ENCODE assay signal across 7 cellular contexts in the genomic region with DNA sequence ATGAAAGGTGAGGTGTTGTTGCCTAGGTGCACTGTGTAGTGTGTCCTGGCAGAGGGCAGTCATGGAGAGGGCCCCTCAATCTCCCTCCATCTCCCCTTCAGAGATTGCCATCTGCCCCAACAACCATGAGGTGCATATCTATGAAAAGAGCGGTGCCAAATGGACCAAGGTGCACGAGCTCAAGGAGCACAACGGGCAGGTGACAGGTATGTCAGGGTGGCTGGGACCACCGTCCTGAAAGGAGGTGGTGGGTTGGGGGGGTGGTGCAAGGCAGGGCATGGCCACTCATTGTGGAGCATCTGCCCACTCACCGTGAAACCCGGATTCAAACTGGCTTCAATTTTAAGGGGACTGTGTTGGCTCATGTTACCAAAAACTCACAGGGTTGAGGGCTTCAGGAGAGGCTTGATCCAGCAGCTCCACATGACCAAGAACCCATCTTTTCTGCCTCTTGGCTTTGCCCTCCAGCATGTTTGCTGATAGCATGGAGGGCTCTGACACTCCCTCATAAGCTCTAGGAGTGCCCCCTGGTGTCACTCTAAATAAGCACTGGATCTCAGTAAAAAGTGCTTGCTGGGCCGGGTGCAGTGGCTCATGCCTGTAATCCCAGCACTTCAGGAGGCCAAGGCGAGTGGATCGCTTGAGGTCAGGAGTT. TPM values are rescaled to one million over a fixed set of nuclear protein-coding genes. Genes with fewer than 3 reads are reported as not detected.
A peak's percentile ranks its signal among the peaks of the same experiment; 100 is the strongest.
DNase-seq lines count a peak whose midpoint lies in the region; ATAC-seq and TF ChIP-seq lines count a peak whose summit lies in the region.

No MANE protein-coding gene starts in this region.

- H3K4me3 ChIP-seq in KMS-11 (IDR thresholded peaks at IDR 0.05; ENCODE audit: insufficient read depth, low read depth, low read length) (no peak overlapping the region), mucosa of descending colon (no peak overlapping the region)

- peak; percentile 56 for DNase-seq in GF-D8 (lab: John Stamatoyannopoulos, UW)
- peak; percentile 66 for DNase-seq in activated CD8-positive, alpha-beta T cell treated with anti-CD3 and anti-CD28 coated beads, Interleukin-2, amount 10 ng/mL, durations not matched to agents 7 days and 5 days
- peak in 1 of 3 donors; percentile 41 for DNase-seq in mucosa of descending colon

- no peaks in the 10 kb centered on the region for H3K27me3 Mint-ChIP-seq in activated CD8-positive, alpha-beta T cell treated with anti-CD3 and anti-CD28 coated beads, Interleukin-2, amount 10 ng/mL, durations not matched to agents 7 days and 5 days (ENCODE audit: low read depth)

- H3K4me1 ChIP-seq in KMS-11 (ENCODE audit: low read depth, poor library complexity, severe bottlenecking) = peaks cover 13% of the 10 kb centered on the region
- H3K4me1 ChIP-seq in mucosa of descending colon (ENCODE audit: low read depth) = peaks cover under 1% of the 10 kb centered on the region

- peak; percentile 75 for ATAC-seq in activated CD8-positive, alpha-beta T cell treated with anti-CD3 and anti-CD28 coated beads, Interleukin-2, amount 10 ng/mL, durations not matched to agents 7 days and 5 days
- ATAC-seq in mucosa of descending colon = peak; percentile 42
- no peak for ATAC-seq in GM18873 (IDR thresholded peaks at IDR 0.05; ENCODE audit: low FRiP score, unreplicated experiment)
- no peak for ATAC-seq in HG03139 (IDR thresholded peaks at IDR 0.05; ENCODE audit: unreplicated experiment)
- ATAC-seq in HG03521 (IDR thresholded peaks at IDR 0.05; ENCODE audit: unreplicated experiment) = no peak

- no peak overlapping the region for H2AFZ ChIP-seq in KMS-11 (ENCODE audit: low read depth)

- TF ChIP-seq CTCF in KMS-11 (conservative IDR thresholded peaks at IDR 0.05; ENCODE audit: low read depth, low read length) = peak; percentile 49
- TF ChIP-seq CTCF in mucosa of descending colon (IDR thresholded peaks at IDR 0.05) = no peak

- H3K27ac ChIP-seq in KMS-11 = no peak overlapping the region

- no peak overlapping the region for H3K4me2 ChIP-seq in KMS-11

- peaks cover 59% of the 10 kb centered on the region for H3K36me3 Mint-ChIP-seq in activated CD8-positive, alpha-beta T cell treated with anti-CD3 and anti-CD28 coated beads, Interleukin-2, amount 10 ng/mL, durations not matched to agents 7 days and 5 days (ENCODE audit: low read depth)

- no peak overlapping the region for H3K9ac ChIP-seq in KMS-11

- no peaks in the 10 kb centered on the region for H3K27me3 ChIP-seq in KMS-11 (ENCODE audit: insufficient read depth, low read depth)

- POLR2A ChIA-PET in activated CD8-positive, alpha-beta T cell treated with anti-CD3 and anti-CD28 coated beads, Interleukin-2, amount 10 ng/mL, durations not matched to agents 7 days and 5 days (lab: Charles Lee) = interaction anchor here (0.6 to 1.7 kb wide), 3 partner anchors 12 to 23 kb away, joined by 4 to 5 read pairs (median 5); no protein-coding TSS in a partner anchor

- no peaks in the 10 kb centered on the region for H3K9me3 Mint-ChIP-seq in activated CD8-positive, alpha-beta T cell treated with anti-CD3 and anti-CD28 coated beads, Interleukin-2, amount 10 ng/mL, durations not matched to agents 7 days and 5 days (ENCODE audit: insufficient read depth)

- H3K4me1 Mint-ChIP-seq in activated CD8-positive, alpha-beta T cell treated with anti-CD3 and anti-CD28 coated beads, Interleukin-2, amount 10 ng/mL, durations not matched to agents 7 days and 5 days (ENCODE audit: low read depth) = peaks cover 33% of the 10 kb centered on the region

- CTCF ChIA-PET in activated CD8-positive, alpha-beta T cell treated with anti-CD3 and anti-CD28 coated beads, Interleukin-2, amount 10 ng/mL, durations not matched to agents 7 days and 5 days (lab: Charles Lee) = interaction anchor here (1.1 to 2.1 kb wide), 8 partner anchors 12 to 25 kb away, joined by 3 to 10 read pairs (median 4); a partner anchor contains a TSS

- H3K9me3 ChIP-seq in mucosa of descending colon = no peaks in the 10 kb centered on the region

- H3K36me3 ChIP-seq in KMS-11 (ENCODE audit: insufficient read depth) (no peaks in the 10 kb centered on the region), mucosa of descending colon (ENCODE audit: low read depth) (no peaks in the 10 kb centered on the region)

- peaks cover 30% of the 10 kb centered on the region for H3K79me2 ChIP-seq in KMS-11 (ENCODE audit: insufficient read depth, low read depth)

- H3K4me3 Mint-ChIP-seq in activated CD8-positive, alpha-beta T cell treated with anti-CD3 and anti-CD28 coated beads, Interleukin-2, amount 10 ng/mL, durations not matched to agents 7 days and 5 days = no peak overlapping the region

- peak overlapping the region; percentile 34 for H3K27ac Mint-ChIP-seq in activated CD8-positive, alpha-beta T cell treated with anti-CD3 and anti-CD28 coated beads, Interleukin-2, amount 10 ng/mL, durations not matched to agents 7 days and 5 days

- no peaks in the 10 kb centered on the region for H4K20me1 ChIP-seq in KMS-11 (ENCODE audit: insufficient read depth)

- intact Hi-C loops in mucosa of descending colon (cut with DNase I, micrococcal nuclease) = no loop called here

RNA-seq across cellular contexts. Expression of a gene that starts 12.2 kb away (rescaled TPM):
- total RNA-seq in activated CD8-positive, alpha-beta T cell treated with anti-CD3 and anti-CD28 coated beads, Interleukin-2, amount 10 ng/mL, durations not matched to agents 7 days and 5 days = 100 to 1,000 TPM; 408 to 412 TPM
- 100 to 1,000 TPM; 107 to 153 (median 119) TPM for total RNA-seq in mucosa of descending colon

RNA-seq across cellular contexts. Expression of a gene that starts 21.7 kb away (rescaled TPM):
- 100 to 1,000 TPM; 104 TPM for total RNA-seq in activated CD8-positive, alpha-beta T cell treated with anti-CD3 and anti-CD28 coated beads, Interleukin-2, amount 10 ng/mL, durations not matched to agents 7 days and 5 days
- 10 to 100 TPM; 72.8 to 90.9 (median 90.7) TPM for total RNA-seq in mucosa of descending colon

RNA-seq across cellular contexts. Expression of a gene that starts 22.1 kb away (rescaled TPM):
- 100 to 1,000 TPM; 101 to 110 TPM for total RNA-seq in activated CD8-positive, alpha-beta T cell treated with anti-CD3 and anti-CD28 coated beads, Interleukin-2, amount 10 ng/mL, durations not matched to agents 7 days and 5 days
- total RNA-seq in mucosa of descending colon = 10 to 100 TPM; 67.3 to 79.5 (median 76.7) TPM

RNA-seq across cellular contexts. Expression of a gene that starts 51.9 kb away (rescaled TPM):
- total RNA-seq in activated CD8-positive, alpha-beta T cell treated with anti-CD3 and anti-CD28 coated beads, Interleukin-2, amount 10 ng/mL, durations not matched to agents 7 days and 5 days = 10 to 100 TPM; 10.9 to 13.4 TPM
- 1 to 10 TPM; 4.3 to 9.9 (median 6.6) TPM for total RNA-seq in mucosa of descending colon

RNA-seq across cellular contexts. Expression of a gene that starts 52.0 kb away (rescaled TPM):
- total RNA-seq in activated CD8-positive, alpha-beta T cell treated with anti-CD3 and anti-CD28 coated beads, Interleukin-2, amount 10 ng/mL, durations not matched to agents 7 days and 5 days = 10 to 100 TPM; 64.0 to 65.8 TPM
- total RNA-seq in mucosa of descending colon = 10 to 100 TPM; 23.2 to 33.5 (median 24.8) TPM

Comparison
In these comparisons a context has a peak if more than half of its experiments do, and no peak if none do; other contexts are left out.
1. ATAC-seq: peak in activated CD8-positive, alpha-beta T cell treated with anti-CD3 and anti-CD28 coated beads, Interleukin-2, amount 10 ng/mL, durations not matched to agents 7 days and 5 days (single experiment) and mucosa of descending colon (single experiment); none in GM18873 (single experiment), HG03139 (single experiment) and HG03521 (single experiment).